1 cellular context compared by ENCODE assay signal in genomic region chr17:38712593-38712992, GRCh38.
TF ChIP-seq lines count a peak whose summit lies in the region.

No MANE protein-coding gene starts in this region.

TF ChIP-seq in WTC11, 78 proteins besides CTCF, POLR2A, EP300 and RAD21:
- TF ChIP-seq ZSCAN18 (CRISPR knock-in tag; IDR thresholded peaks at IDR 0.05): no peak
- TF ChIP-seq ELF4 (CRISPR knock-in tag; IDR thresholded peaks at IDR 0.05; ENCODE audit: low read depth): no peak
- TF ChIP-seq ZNF317 (CRISPR knock-in tag; IDR thresholded peaks at IDR 0.05; ENCODE audit: borderline replicate concordance, low read depth): no peak
- no peak for TF ChIP-seq ZNF512 (CRISPR knock-in tag; IDR thresholded peaks at IDR 0.05; ENCODE audit: borderline replicate concordance)
- TF ChIP-seq JAZF1 (CRISPR knock-in tag; IDR thresholded peaks at IDR 0.05): no peak
- TF ChIP-seq FOXP4 (CRISPR knock-in tag; IDR thresholded peaks at IDR 0.05): no peak
- TF ChIP-seq USF2 (CRISPR knock-in tag; IDR thresholded peaks at IDR 0.05): no peak
